ENCODE assay signal across 19 cellular contexts in the genomic region with DNA sequence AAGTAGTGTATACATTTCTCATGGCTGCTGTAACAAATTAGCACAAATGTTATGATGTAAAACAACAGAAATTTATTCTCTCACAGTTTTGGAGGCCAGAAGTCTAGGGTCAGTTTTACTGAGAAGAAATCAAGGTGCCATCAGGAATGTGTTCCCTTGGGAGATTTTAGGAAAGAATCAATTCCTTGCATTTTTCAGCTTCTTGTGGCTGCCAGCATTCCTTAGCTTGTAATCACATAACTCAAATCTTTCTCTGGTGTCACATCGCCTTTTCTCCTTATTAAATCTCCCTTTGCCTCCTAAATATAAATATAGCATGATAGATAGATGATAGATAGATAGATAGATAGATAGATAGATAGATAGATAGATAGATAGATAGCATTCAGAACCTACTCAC.
"Had no signal": no experiment of that assay in that cellular context is flagged by ENCODE, and none has a peak within 500 bp of the region (broad histone marks: within the 10 kb centered on the region; RNA-seq: fewer than 3 reads in every experiment).

No MANE protein-coding gene starts in this region.

- H3K9me3 Mint-ChIP-seq: dendritic cell treated with granulocyte-macrophage colony-stimulating factor and Interleukin-4, amounts not matched to agents 40 ng/mL and 50 ng/mL, for 4 days had no signal

- H3K4me1 Mint-ChIP-seq: activated CD4-positive, alpha-beta T cell treated with anti-CD3 and anti-CD28 coated beads for 36 hours had no signal

- DNase-seq: activated CD4-positive, alpha-beta T cell treated with anti-CD3 and anti-CD28 coated beads for 36 hours; activated CD8-positive, alpha-beta T cell treated with anti-CD3 and anti-CD28 coated beads for 36 hours; activated gamma-delta T cell treated with Interleukin-2 at 50 U/mL for 16 hours; activated T-cell treated with anti-CD3 and anti-CD28 coated beads, Interleukin-2, amount 50 U/mL, for 48 hours; amygdala; effector memory CD8-positive, alpha-beta T cell; heart left ventricle; occipital lobe; small intestine; T-helper 2 cell; upper lobe of left lung had no signal

- H3K27me3 ChIP-seq: heart left ventricle, right atrium auricular region, suprapubic skin, upper lobe of left lung had no signal

- H3K4me3 Mint-ChIP-seq: activated CD4-positive, alpha-beta T cell treated with anti-CD3 and anti-CD28 coated beads for 36 hours; activated CD8-positive, alpha-beta T cell treated with anti-CD3 and anti-CD28 coated beads for 36 hours; activated naive CD8-positive, alpha-beta T cell; dendritic cell treated with granulocyte-macrophage colony-stimulating factor and Interleukin-4, amounts not matched to agents 40 ng/mL and 50 ng/mL, for 4 days; effector memory CD8-positive, alpha-beta T cell; natural killer cell treated with Interleukin-12 subunit alpha and Interleukin-12 subunit beta and Interleukin-15 and Interleukin-18, amount 100 ng/mL, for 72 hours; stimulated activated naive CD8-positive, alpha-beta T cell treated with anti-CD3 and anti-CD28 coated beads, Interleukin-15, Interleukin-2, amounts not matched to agents 100 ng/mL and 50 ng/mL, for 24 hours had no signal

- H3K36me3 ChIP-seq: heart left ventricle, right atrium auricular region, suprapubic skin, upper lobe of left lung had no signal

- H3K4me1 ChIP-seq: heart left ventricle, right atrium auricular region, suprapubic skin, upper lobe of left lung had no signal

- ATAC-seq: activated CD4-positive, alpha-beta T cell treated with anti-CD3 and anti-CD28 coated beads for 36 hours; activated CD8-positive, alpha-beta T cell treated with anti-CD3 and anti-CD28 coated beads for 36 hours; effector memory CD8-positive, alpha-beta T cell; heart left ventricle; left lobe of liver; natural killer cell treated with Interleukin-12 subunit alpha and Interleukin-12 subunit beta and Interleukin-15 and Interleukin-18, amount 100 ng/mL, for 72 hours had no signal

- H3K4me3 ChIP-seq: heart left ventricle, right atrium auricular region, suprapubic skin, upper lobe of left lung had no signal

- H3K27ac ChIP-seq: epithelial cell of prostate, heart left ventricle, right atrium auricular region, suprapubic skin, upper lobe of left lung had no signal

- H3K9me3 ChIP-seq: suprapubic skin, upper lobe of left lung had no signal

- H3K27me3 Mint-ChIP-seq: activated CD4-positive, alpha-beta T cell treated with anti-CD3 and anti-CD28 coated beads for 36 hours; activated CD8-positive, alpha-beta T cell treated with anti-CD3 and anti-CD28 coated beads for 36 hours; activated naive CD8-positive, alpha-beta T cell; dendritic cell treated with granulocyte-macrophage colony-stimulating factor and Interleukin-4, amounts not matched to agents 40 ng/mL and 50 ng/mL, for 4 days; effector memory CD8-positive, alpha-beta T cell; natural killer cell treated with Interleukin-12 subunit alpha and Interleukin-12 subunit beta and Interleukin-15 and Interleukin-18, amount 100 ng/mL, for 72 hours; stimulated activated naive CD8-positive, alpha-beta T cell treated with anti-CD3 and anti-CD28 coated beads, Interleukin-15, Interleukin-2, amounts not matched to agents 100 ng/mL and 50 ng/mL, for 24 hours had no signal

- H3K27ac Mint-ChIP-seq: activated CD4-positive, alpha-beta T cell treated with anti-CD3 and anti-CD28 coated beads for 36 hours; activated CD8-positive, alpha-beta T cell treated with anti-CD3 and anti-CD28 coated beads for 36 hours; activated naive CD8-positive, alpha-beta T cell; dendritic cell treated with granulocyte-macrophage colony-stimulating factor and Interleukin-4, amounts not matched to agents 40 ng/mL and 50 ng/mL, for 4 days; effector memory CD8-positive, alpha-beta T cell; natural killer cell treated with Interleukin-12 subunit alpha and Interleukin-12 subunit beta and Interleukin-15 and Interleukin-18, amount 100 ng/mL, for 72 hours; stimulated activated naive CD8-positive, alpha-beta T cell treated with anti-CD3 and anti-CD28 coated beads, Interleukin-15, Interleukin-2, amounts not matched to agents 100 ng/mL and 50 ng/mL, for 24 hours had no signal

- H3K36me3 Mint-ChIP-seq: activated naive CD8-positive, alpha-beta T cell; natural killer cell treated with Interleukin-12 subunit alpha and Interleukin-12 subunit beta and Interleukin-15 and Interleukin-18, amount 100 ng/mL, for 72 hours had no signal
